ENCODE assay signal across 17 cellular contexts in genomic region chr6:117448011-117448410, GRCh38. TPM values are rescaled to one million over a fixed set of nuclear protein-coding genes. Genes with fewer than 3 reads are reported as not detected.
DNase-seq lines count a peak whose midpoint lies in the region; ATAC-seq and TF ChIP-seq lines count a peak whose summit lies in the region.
"Had no signal": no experiment of that assay in that cellular context is flagged by ENCODE, and none has a peak within 500 bp of the region (broad histone marks: within the 10 kb centered on the region; RNA-seq: fewer than 3 reads in every experiment).

No MANE protein-coding gene starts in this region.

- no peaks in the 10 kb centered on the region for H3K79me2 ChIP-seq in trophoblast cell (ENCODE audit: control insufficient read depth, insufficient read depth, low read length, poor library complexity)

- ATAC-seq in SK-N-SH treated with all-trans-retinoic acid at 6 μM for 48 hours (peak; percentile 46), omental fat pad (ENCODE audit: low FRiP score) (no peak)
- ATAC-seq: activated T-cell treated with anti-CD3 and anti-CD28 coated beads, Interleukin-2, amount 50 U/mL, for 72 hours had no signal

- TF ChIP-seq CTCF in fibroblast of villous mesenchyme (IDR thresholded peaks at IDR 0.05; ENCODE audit: insufficient read depth, low read depth, low read length) (no peak), omental fat pad (IDR thresholded peaks at IDR 0.05) (no peak)

- in situ Hi-C loops in G401 (cut with HindIII; ENCODE audit: low sequenced_read_pairs): no loop called here

- H3K36me3 ChIP-seq in trophoblast cell (ENCODE audit: control insufficient read depth in 1 of 2, insufficient read depth in 2 of 2, low read length in 2 of 2): no peaks in the 10 kb centered on the region
- H3K36me3 ChIP-seq: stomach had no signal

- no peak overlapping the region for H3K23ac ChIP-seq in trophoblast cell (ENCODE audit: low read length)

- H3K4me3 ChIP-seq in fibroblast of villous mesenchyme (ENCODE audit: low read depth, low read length) (peak overlapping the region; percentile 3), trophoblast cell (ENCODE audit: low read depth, low read length) (no peak overlapping the region)
- H3K4me3 ChIP-seq: stomach had no signal

- H3K9me3 ChIP-seq in trophoblast cell (ENCODE audit: insufficient read depth, low read depth, low read length): no peaks in the 10 kb centered on the region
- H3K9me3 ChIP-seq: stomach had no signal

- H3K27ac ChIP-seq in trophoblast cell (ENCODE audit: low read depth, low read length): peak overlapping the region; percentile 55
- H3K27ac ChIP-seq: stomach had no signal

- H3K14ac ChIP-seq in trophoblast cell (ENCODE audit: low read length): peak overlapping the region; percentile 44

- DNase-seq in G401 (ENCODE audit: low spot score) (peak; percentile 13), fibroblast of villous mesenchyme (ENCODE audit: low read depth) (peak; percentile 16), trophoblast cell (no peak), AG08395 (ENCODE audit: low spot score) (no peak), DMS114 treated with DMSO at 0.1 percent for 48 hours (lab: John Stamatoyannopoulos, UW; ENCODE audit: unreplicated experiment) (no peak), omental fat pad (ENCODE audit: low spot score) (no peak), posterior vena cava (ENCODE audit: low spot score) (no peak)
- DNase-seq: activated CD4-positive, alpha-beta T cell treated with anti-CD3 and anti-CD28 coated beads, Interleukin-2, amount 50 U/mL, for 1 hour; activated T-cell treated with anti-CD3 and anti-CD28 coated beads, Interleukin-2, amount 50 U/mL, for 72 hours; AML-193; Karpas-422; NCI-H187; NCI-H510A treated with DMSO at 0.1 percent for 48 hours; nucleus accumbens; RPMI8226; stomach had no signal

- peak overlapping the region; percentile 52 for H2AFZ ChIP-seq in trophoblast cell (ENCODE audit: insufficient read depth, low read length, poor library complexity)

- no peak overlapping the region for H2BK5ac ChIP-seq in trophoblast cell (ENCODE audit: low read depth, low read length, poor library complexity)

- H2AK5ac ChIP-seq in trophoblast cell (ENCODE audit: low read length): no peak overlapping the region

- no peak overlapping the region for H2BK120ac ChIP-seq in trophoblast cell (ENCODE audit: insufficient read depth, low read length, poor library complexity)

- peak overlapping the region; percentile 33 for H4K8ac ChIP-seq in trophoblast cell (ENCODE audit: low read depth, low read length)

- H3K4me1 ChIP-seq in trophoblast cell (ENCODE audit: control insufficient read depth in 1 of 2, insufficient read depth in 2 of 2, low read length in 2 of 2): peaks cover 0 to 3% of the 10 kb centered on the region in 2 experiments

- no peak overlapping the region for H3K9ac ChIP-seq in trophoblast cell (ENCODE audit: low read length)

- peak overlapping the region; percentile 92 for H2BK12ac ChIP-seq in trophoblast cell (ENCODE audit: low read length)

- H4K12ac ChIP-seq in trophoblast cell (ENCODE audit: low read depth, low read length): no peak overlapping the region

- intact Hi-C loops in posterior vena cava (cut with DNase I): no loop called here

- H3K4me2 ChIP-seq in trophoblast cell (ENCODE audit: low read length): no peak overlapping the region

- peak overlapping the region; percentile 61 for H4K91ac ChIP-seq in trophoblast cell (ENCODE audit: low read depth, low read length)

- WGBS in trophoblast cell (ENCODE audit: extremely low coverage, insufficient coverage, insufficient read length): no CpG with 5 or more reads among the region's 5 CpGs

- H3K4ac ChIP-seq in trophoblast cell (ENCODE audit: low read depth, low read length): no peak overlapping the region

- no peaks in the 10 kb centered on the region for H3K27me3 ChIP-seq in trophoblast cell (ENCODE audit: insufficient read depth, low read length)
- H3K27me3 ChIP-seq: stomach had no signal

- H3K79me1 ChIP-seq in trophoblast cell (ENCODE audit: low read length): peaks cover 5% of the 10 kb centered on the region

- no peak overlapping the region for H3K18ac ChIP-seq in trophoblast cell (ENCODE audit: low read length)

TF ChIP-seq in SK-N-SH treated with all-trans-retinoic acid at 6 μM for 48 hours, 23 proteins besides CTCF, POLR2A, EP300 and RAD21:
- TF ChIP-seq ZFP30 (CRISPR knock-in tag; IDR thresholded peaks at IDR 0.05): no peak
- no peak for TF ChIP-seq ESRRG (CRISPR knock-in tag; IDR thresholded peaks at IDR 0.05)
- TF ChIP-seq PPARA (CRISPR knock-in tag; IDR thresholded peaks at IDR 0.05; ENCODE audit: borderline replicate concordance): no peak
- no peak for TF ChIP-seq BACH2 (CRISPR knock-in tag; IDR thresholded peaks at IDR 0.05; ENCODE audit: borderline replicate concordance)
- TF ChIP-seq TSHZ2 (CRISPR knock-in tag; IDR thresholded peaks at IDR 0.05): no peak
- TF ChIP-seq CSDC2 (CRISPR knock-in tag; IDR thresholded peaks at IDR 0.05): no peak
- TF ChIP-seq ZNF8 (CRISPR knock-in tag; IDR thresholded peaks at IDR 0.05): no peak
- no peak for TF ChIP-seq CSRNP3 (CRISPR knock-in tag; IDR thresholded peaks at IDR 0.05)
- TF ChIP-seq ZNF565 (CRISPR knock-in tag; conservative IDR thresholded peaks at IDR 0.05; ENCODE audit: low read depth): no peak
- TF ChIP-seq GLIS3 (CRISPR knock-in tag; IDR thresholded peaks at IDR 0.05): no peak
- TF ChIP-seq ARNTL (CRISPR knock-in tag; IDR thresholded peaks at IDR 0.05; ENCODE audit: borderline replicate concordance, low read depth): no peak
- TF ChIP-seq ZNF70 (CRISPR knock-in tag; IDR thresholded peaks at IDR 0.05): no peak
- no peak for TF ChIP-seq ZC3H10 (CRISPR knock-in tag; IDR thresholded peaks at IDR 0.05)
- no peak for TF ChIP-seq TCF4 (CRISPR knock-in tag; IDR thresholded peaks at IDR 0.05; ENCODE audit: borderline replicate concordance)
- no peak for TF ChIP-seq SNAI2 (CRISPR knock-in tag; IDR thresholded peaks at IDR 0.05)

RNA-seq across cellular contexts. Expression of gene ROS1, which starts 22.3 kb away (rescaled TPM):
- total RNA-seq in G401 (2014; rRNA removed; shearing (Covaris generic)): not detected in 2 replicates
- 0.32 and 0.43 TPM in 2 replicates for total RNA-seq in fibroblast of villous mesenchyme
- 0.01 TPM in 2 replicates for polyA plus RNA-seq in trophoblast cell (2013)
- total RNA-seq in omental fat pad: not detected
- under 1 TPM in 1 of 2 donors, not detected in 1; 0.14 TPM for total RNA-seq in posterior vena cava
- total RNA-seq: activated T-cell treated with anti-CD3 and anti-CD28 coated beads, Interleukin-2, amount 50 U/mL, for 72 hours had no signal

RNA-seq across cellular contexts. Expression of gene DCBLD1, which starts 34.5 kb away (rescaled TPM):
- total RNA-seq in G401 (2014; rRNA removed; shearing (Covaris generic)): not detected in 2 replicates
- total RNA-seq in fibroblast of villous mesenchyme (39.0 and 69.1 TPM in 2 replicates), omental fat pad (10 to 100 TPM in 2 of 4 donors, 1 to 10 TPM in 2; 6.5 to 36.9 (median 11.2) TPM), posterior vena cava (1 to 10 TPM; 6.2 to 7.6 TPM)
- 29.5 and 31.4 TPM in 2 replicates for polyA plus RNA-seq in trophoblast cell (2013)

Comparison
In these comparisons a context has a peak if more than half of its experiments do, and no peak if none do; other contexts are left out.
1. DNase-seq: peak in G401 (single experiment) and fibroblast of villous mesenchyme (single experiment); none in trophoblast cell (0 of 2), AG08395 (single experiment), DMS114 treated with DMSO at 0.1 percent for 48 hours (single experiment), omental fat pad (single experiment) and posterior vena cava (single experiment).